9 cellular contexts compared by ENCODE assay signal in the genomic region with DNA sequence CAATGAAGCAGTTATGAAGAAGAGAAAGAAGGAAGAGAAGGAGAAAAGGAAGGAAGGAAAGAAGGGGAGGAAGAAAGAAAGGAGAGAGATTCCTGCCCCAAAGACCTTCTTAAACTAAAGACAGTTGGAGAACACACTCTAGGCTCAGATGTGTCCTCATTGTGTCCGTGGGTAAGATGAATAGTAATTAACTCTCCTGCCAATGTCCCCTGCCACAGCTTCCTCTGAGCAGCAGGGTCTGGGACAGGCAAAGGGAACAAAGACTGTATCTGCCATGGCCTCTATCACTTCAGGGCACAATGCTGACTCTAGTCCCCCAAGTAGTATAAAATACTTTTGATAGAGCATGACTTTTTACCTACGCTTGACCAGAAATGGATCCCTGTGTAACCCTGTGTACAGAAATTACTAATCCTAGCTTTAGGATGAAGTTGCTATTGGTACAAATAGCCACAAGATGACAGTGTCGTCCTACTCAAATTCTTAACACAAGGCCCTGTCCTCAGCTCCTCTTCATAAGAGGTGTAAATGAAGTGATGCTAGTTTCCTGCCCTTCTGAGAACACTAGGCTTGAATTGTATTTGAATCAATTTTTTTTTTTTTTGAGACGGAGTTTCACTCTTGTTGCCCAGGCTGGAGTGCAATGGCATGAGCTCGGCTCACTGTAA.
DNase-seq lines count a peak whose midpoint lies in the region; ATAC-seq and TF ChIP-seq lines count a peak whose summit lies in the region.
"Had no signal": no experiment of that assay in that cellular context is flagged by ENCODE, and none has a peak within 500 bp of the region (broad histone marks: within the 10 kb centered on the region; RNA-seq: fewer than 3 reads in every experiment).

No MANE protein-coding gene starts in this region.

- no peak overlapping the region for H3K9ac ChIP-seq in MM.1S (ENCODE audit: low read length)

- no TSS peak for BruUV-seq in MCF 10A (replicated peaks; lab: Mats Ljungman, UMichigan)
- no TSS peak for BruUV-seq in PC-9 (replicated peaks; lab: Mats Ljungman, UMichigan)

- ATAC-seq in GM19455 (IDR thresholded peaks at IDR 0.05; ENCODE audit: unreplicated experiment) (no peak), T-helper 17 cell (no peak)

- no peaks in the 10 kb centered on the region for H3K79me2 ChIP-seq in MM.1S (ENCODE audit: low read length)
- no peaks in the 10 kb centered on the region for H3K79me2 ChIP-seq in PC-9 (ENCODE audit: low read depth)

- H3K27ac ChIP-seq in breast epithelium = no peak overlapping the region
- H3K27ac ChIP-seq in MM.1S (ENCODE audit: low read length) = no peak overlapping the region
- no peak overlapping the region for H3K27ac ChIP-seq in PC-9

- DNase-seq in MCF 10A (ENCODE audit: unreplicated experiment) = peak; percentile 59
- no peak for DNase-seq in breast epithelium (ENCODE audit: low spot score in 2 of 2)
- DNase-seq in MM.1S = peak; percentile 16
- peak in 1 of 2 experiments; percentile 57 for DNase-seq in PC-9
- peak; percentile 63 for DNase-seq in epithelial cell of esophagus (ENCODE audit: low read depth)
- DNase-seq in middle frontal gyrus (ENCODE audit: extremely low spot score, low spot score) = peak; percentile 38
- no peak for DNase-seq in T-helper 17 cell

- POLR2A ChIA-PET in MCF 10A (lab: Yijun Ruan, JAX) (interaction anchor here (0.7 to 1.3 kb wide), 4 partner anchors 306 to 861 kb away, joined by 3 to 5 read pairs (median 4); a partner anchor contains a TSS), PC-9 (lab: Charles Lee; ENCODE audit: unreplicated experiment) (interaction anchor here (0.6 kb wide), 1 partner anchor 10 kb away, joined by 3 read pairs; no protein-coding TSS in a partner anchor)

- H4K20me1 ChIP-seq in MM.1S (ENCODE audit: insufficient read depth, low read length) = no peaks in the 10 kb centered on the region
- no peaks in the 10 kb centered on the region for H4K20me1 ChIP-seq in PC-9 (ENCODE audit: insufficient read depth)

- intact Hi-C loops in MCF 10A (cut with micrococcal nuclease) (loop anchor here (1.0 kb wide), 3 partner anchors 36 to 412 kb away; no protein-coding TSS in a partner anchor), breast epithelium (cut with DNase I; ENCODE audit: low total_unique reads) (no loop called here), PC-9 (cut with micrococcal nuclease; ENCODE audit: unreplicated experiment) (loop anchor here (1.0 to 5.0 kb wide), 3 partner anchors 38 to 412 kb away; no protein-coding TSS in a partner anchor)

- no peak for TF ChIP-seq POLR2A in breast epithelium (IDR thresholded peaks at IDR 0.05)

- H3K27me3 Mint-ChIP-seq in MCF 10A (ENCODE audit: insufficient read depth, unreplicated experiment) (no peaks in the 10 kb centered on the region), T-helper 17 cell (peaks cover 32% of the 10 kb centered on the region)

- TF ChIP-seq CTCF in MCF 10A (IDR thresholded peaks at IDR 0.05; ENCODE audit: unreplicated experiment) = peak; percentile 74
- peak in 1 of 3 donors; percentile 53 for TF ChIP-seq CTCF in breast epithelium (IDR thresholded peaks at IDR 0.05)
- peak; percentile 29 for TF ChIP-seq CTCF in MM.1S (IDR thresholded peaks at IDR 0.05; ENCODE audit: low read length)
- peak; percentile 86 for TF ChIP-seq CTCF in PC-9 (conservative IDR thresholded peaks at IDR 0.05)
- peak; percentile 76 for TF ChIP-seq CTCF in epithelial cell of esophagus (IDR thresholded peaks at IDR 0.05; ENCODE audit: insufficient read depth, low read depth, low read length, missing control alignments)

- H3F3A ChIP-seq in MM.1S (ENCODE audit: insufficient read depth, low read length) (no peaks in the 10 kb centered on the region), PC-9 (ENCODE audit: insufficient read depth, low read depth) (no peaks in the 10 kb centered on the region)

- H3K4me2 ChIP-seq in MM.1S (ENCODE audit: low read depth, low read length) = no peak overlapping the region
- H3K4me2 ChIP-seq in PC-9 = no peak overlapping the region

- no peaks in the 10 kb centered on the region for H3K9me3 ChIP-seq in breast epithelium
- H3K9me3 ChIP-seq in MM.1S (replicated peaks; ENCODE audit: insufficient read depth, low read length) = no peaks in the 10 kb centered on the region
- no peaks in the 10 kb centered on the region for H3K9me3 ChIP-seq in PC-9 (ENCODE audit: insufficient read depth, low read depth)
- H3K9me3 ChIP-seq in T-helper 17 cell (ENCODE audit: control insufficient read depth, low read length, poor library complexity, severe bottlenecking) = no peaks in the 10 kb centered on the region

- H2AFZ ChIP-seq in MM.1S (ENCODE audit: low read length) (no peak overlapping the region), PC-9 (no peak overlapping the region)

- H3K4me3 ChIP-seq in breast epithelium (no peak overlapping the region), MM.1S (ENCODE audit: low read length) (no peak overlapping the region), PC-9 (no peak overlapping the region), epithelial cell of esophagus (ENCODE audit: low read length) (no peak overlapping the region)

- H3K27me3 ChIP-seq in breast epithelium = no peaks in the 10 kb centered on the region
- H3K27me3 ChIP-seq in MM.1S (replicated peaks; ENCODE audit: insufficient read depth, low read length) = no peaks in the 10 kb centered on the region
- 0 out of 2 replicates have a peak, but pooled peaks cover under 1% of the 10 kb centered on the region for H3K27me3 ChIP-seq in PC-9 (ENCODE audit: insufficient read depth, low read depth)

- H3K36me3 Mint-ChIP-seq in MCF 10A (ENCODE audit: insufficient read depth, unreplicated experiment) = no peaks in the 10 kb centered on the region
- H3K36me3 Mint-ChIP-seq in T-helper 17 cell (ENCODE audit: low read depth) = no peaks in the 10 kb centered on the region
- H3K36me3 Mint-ChIP-seq: activated naive CD8-positive, alpha-beta T cell had no signal

- CTCF ChIA-PET in MCF 10A (lab: Yijun Ruan, JAX) = interaction anchor here (0.5 to 3.9 kb wide), 43 partner anchors 9 to 1918 kb away, joined by 3 to 70 read pairs (median 3); no protein-coding TSS in a partner anchor
- CTCF ChIA-PET in PC-9 (lab: Charles Lee) = interaction anchor here (0.6 to 1.4 kb wide), 16 partner anchors 16 to 1717 kb away, joined by 3 to 19 read pairs (median 5); no protein-coding TSS in a partner anchor

- no peaks in the 10 kb centered on the region for H3K9me3 Mint-ChIP-seq in MCF 10A (ENCODE audit: unreplicated experiment)

- H3K4me3 Mint-ChIP-seq in MCF 10A (ENCODE audit: unreplicated experiment) (no peak overlapping the region), T-helper 17 cell (no peak overlapping the region)
- H3K4me3 Mint-ChIP-seq: activated naive CD8-positive, alpha-beta T cell had no signal

- H3K27ac Mint-ChIP-seq in MCF 10A (ENCODE audit: low read depth, unreplicated experiment) (no peak overlapping the region), T-helper 17 cell (no peak overlapping the region)
- H3K27ac Mint-ChIP-seq: activated naive CD8-positive, alpha-beta T cell had no signal

- H3K9me2 ChIP-seq in MM.1S (replicated peaks; ENCODE audit: insufficient read depth, low read length) = no peaks in the 10 kb centered on the region
- no peaks in the 10 kb centered on the region for H3K9me2 ChIP-seq in PC-9 (ENCODE audit: insufficient read depth)

- H3K36me3 ChIP-seq in breast epithelium (no peaks in the 10 kb centered on the region), MM.1S (replicated peaks; ENCODE audit: insufficient read depth, low read length) (no peaks in the 10 kb centered on the region), PC-9 (ENCODE audit: low read depth) (no peaks in the 10 kb centered on the region)

- no peaks in the 10 kb centered on the region for H3K4me1 ChIP-seq in breast epithelium
- H3K4me1 ChIP-seq in MM.1S (ENCODE audit: low read length) = no peaks in the 10 kb centered on the region
- 0 out of 2 replicates have a peak, but pooled peaks cover 6% of the 10 kb centered on the region for H3K4me1 ChIP-seq in PC-9 (replicated peaks; ENCODE audit: insufficient read depth)

- H3K4me1 Mint-ChIP-seq in MCF 10A (ENCODE audit: insufficient read depth, unreplicated experiment) = no peaks in the 10 kb centered on the region
- H3K4me1 Mint-ChIP-seq in T-helper 17 cell = peaks cover 3% of the 10 kb centered on the region

Comparison
In these comparisons a context has a peak if more than half of its experiments do, and no peak if none do; other contexts are left out.
1. DNase-seq: peak in MCF 10A (single experiment), MM.1S (single experiment), epithelial cell of esophagus (single experiment) and middle frontal gyrus (single experiment); none in breast epithelium (0 of 2) and T-helper 17 cell (0 of 3).